Comparison of ENCODE assay signal across 8 cellular contexts in the genomic region with DNA sequence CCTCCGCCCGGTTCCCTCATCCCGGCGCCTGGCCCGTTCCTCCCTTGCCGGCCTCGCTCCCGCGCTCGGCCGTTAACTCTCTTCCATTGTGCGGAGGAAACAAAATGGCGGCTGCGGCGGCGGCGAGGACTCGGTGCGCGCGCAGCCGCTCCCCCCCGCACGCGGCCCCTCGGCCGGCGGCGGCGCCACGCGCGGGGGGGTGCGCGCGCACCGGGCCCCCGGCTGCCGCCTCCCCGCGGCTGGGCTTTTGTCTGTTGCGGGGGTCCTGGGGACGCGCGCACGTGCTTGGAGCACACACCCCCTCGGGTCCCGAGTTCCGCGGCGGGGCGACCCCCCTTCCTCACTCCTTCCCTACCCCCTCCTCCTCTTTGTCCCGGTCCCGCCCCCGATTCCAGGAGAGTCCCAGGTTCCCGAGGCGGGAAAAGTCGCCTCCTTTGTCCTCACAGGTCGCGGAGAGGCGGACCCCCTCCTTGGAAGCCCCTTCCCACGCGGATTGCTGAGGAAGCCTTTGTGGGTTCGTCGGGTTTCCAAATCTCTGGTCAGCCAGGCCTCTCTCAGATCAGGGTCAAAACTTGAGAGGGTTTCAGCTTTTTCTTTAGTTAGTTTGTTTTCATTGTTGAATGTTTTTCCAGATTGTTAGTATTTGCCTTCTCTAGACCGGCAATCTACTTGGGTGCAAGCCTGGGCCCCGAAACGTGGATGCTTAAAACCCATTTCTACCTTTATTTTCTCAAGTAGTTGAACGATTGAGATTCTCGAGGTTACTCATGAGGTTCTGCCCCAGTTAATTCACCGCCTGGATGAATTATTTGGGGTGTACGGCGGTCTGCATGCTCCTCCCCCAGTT. TPM values are rescaled to one million over a fixed set of nuclear protein-coding genes. Genes with fewer than 3 reads are reported as not detected.
DNase-seq lines count a peak whose midpoint lies in the region; ATAC-seq, FAIRE-seq and TF ChIP-seq lines count a peak whose summit lies in the region.

No MANE protein-coding gene starts in this region.

- H3K4me3 ChIP-seq in GM12878 (peak overlapping the region; percentile 91), iPS-15b (ENCODE audit: low read depth, low read length) (peak overlapping the region; percentile 81), small intestine (ENCODE audit: low read depth in 1 of 2, low read length in 2 of 2) (peak overlapping the region; percentile 94)

- H3K9ac ChIP-seq in GM12878 (ENCODE audit: control insufficient read depth, insufficient read depth, low read length) (peak overlapping the region; percentile 97), iPS-15b (ENCODE audit: low read depth, low read length) (peak overlapping the region; percentile 99)

- in situ Hi-C loops in GM12878 (cut with MboI), result no loop called here

- TF ChIP-seq EP300 in Ishikawa (IDR thresholded peaks at IDR 0.05; ENCODE audit: borderline replicate concordance) (no peak), GM12878 (IDR thresholded peaks at IDR 0.05; ENCODE audit: borderline replicate concordance in 1 of 2, control insufficient read depth in 1 of 2, low read depth in 2 of 2, low read length in 2 of 2) (no peak)

- CTCF ChIA-PET in GM12878 (lab: Yijun Ruan, JAX), result interaction anchor here (2.8 to 5.2 kb wide), 2 partner anchors 43 to 74 kb away, joined by 11 to 50 read pairs; no protein-coding TSS in a partner anchor

- peak; percentile 52 for TF ChIP-seq POLR2A in GM12878 (IDR thresholded peaks at IDR 0.05; ENCODE audit: low read depth, low read length)

- RAD21 ChIA-PET in GM12878 (lab: Charles Lee; ENCODE audit: unreplicated experiment), result interaction anchor here (1.4 to 1.6 kb wide), 2 partner anchors 47 to 73 kb away, joined by 3 to 5 read pairs; partner anchors contain the start of gene QTRT1

- TF ChIP-seq RAD21 in Ishikawa (IDR thresholded peaks at IDR 0.05; ENCODE audit: low read depth) (no peak), GM12878 (IDR thresholded peaks at IDR 0.05; ENCODE audit: insufficient read depth, low read depth, low read length) (no peak)

- H3K27me3 ChIP-seq in GM12878 (replicated peaks in 1 of 2; ENCODE audit: control insufficient read depth in 2 of 2, insufficient read depth in 2 of 2, low read length in 1 of 2) (no peaks in the 10 kb centered on the region), iPS-15b (ENCODE audit: control insufficient read depth, insufficient read depth, low read length) (no peaks in the 10 kb centered on the region), small intestine (ENCODE audit: control insufficient read depth in 2 of 2, insufficient read depth in 2 of 2, low read length in 2 of 2) (no peaks in the 10 kb centered on the region)

- H4K20me1 ChIP-seq in GM12878 (ENCODE audit: control insufficient read depth, insufficient read depth), result peaks cover 2% of the 10 kb centered on the region

- TF ChIP-seq CTCF in C4-2B (conservative IDR thresholded peaks at IDR 0.05), result no peak
- TF ChIP-seq CTCF in GM12878 (IDR thresholded peaks at IDR 0.05 in 2 of 3, conservative IDR thresholded peaks at IDR 0.05 in 1 of 3; ENCODE audit: control insufficient read depth in 2 of 3, extremely low read depth in 1 of 3, insufficient read depth in 1 of 3, low read depth in 3 of 3, low read length in 3 of 3), result no peak

- BruUV-seq in GM12878 (replicated peaks; lab: Mats Ljungman, UMichigan), result no TSS peak

- H3K4me2 ChIP-seq in GM12878 (ENCODE audit: control insufficient read depth, insufficient read depth), result peak overlapping the region; percentile 64

- 1% methylated on average over 29 of the region's 73 CpGs for WGBS in GM12878 (ENCODE audit: insufficient coverage, insufficient replicate concordance, low lambda C conversion rate, missing lambda C conversion rate)
- 0 to 1% (median 0%) methylated on average over 57 to 73 of the region's 73 CpGs for WGBS in small intestine, 3 donors

- peaks cover 69% of the 10 kb centered on the region for H3K79me2 ChIP-seq in GM12878 (ENCODE audit: control insufficient read depth, insufficient read depth, low read length)

- peak; percentile 24 for ATAC-seq in GM19397 (IDR thresholded peaks at IDR 0.05; ENCODE audit: unreplicated experiment)
- ATAC-seq in GM12878, result peak; percentile 41

- POLR2A ChIA-PET in GM12878 (lab: Charles Lee), result interaction anchor here (0.9 to 1.2 kb wide), 3 partner anchors 10 to 552 kb away, joined by 3 read pairs; partner anchors contain the start of gene QTRT1

- no peak for FAIRE-seq in GM12878 (lab: Jason Lieb, UNC)
- FAIRE-seq in small intestine (lab: Jason Lieb, UNC), result no peak

- intact Hi-C loops in GM12878 (cut with micrococcal nuclease; ENCODE audit: unreplicated experiment), result loop anchor here (5.0 to 10.0 kb wide), 3 partner anchors 88 to 240 kb away; partner anchors contain the start of genes CDKN2D, KEAP1 and KRI1

- H3K36me3 ChIP-seq in GM12878 (ENCODE audit: control insufficient read depth in 2 of 2, insufficient read depth in 2 of 2, low read length in 1 of 2) (peaks cover 0 to 4% of the 10 kb centered on the region in 2 experiments; a peak in 1 of 4 replicates), iPS-15b (ENCODE audit: control insufficient read depth, insufficient read depth, low read length) (peaks cover 7% of the 10 kb centered on the region), small intestine (ENCODE audit: control insufficient read depth in 2 of 2, insufficient read depth in 2 of 2, low read length in 2 of 2) (no peaks in the 10 kb centered on the region)

- H3K4me1 ChIP-seq in GM12878 (ENCODE audit: control insufficient read depth, insufficient read depth, low read length) (peaks cover 7% of the 10 kb centered on the region), iPS-15b (ENCODE audit: control insufficient read depth, insufficient read depth, low read length) (peaks cover 5% of the 10 kb centered on the region), small intestine (ENCODE audit: control insufficient read depth in 2 of 2, insufficient read depth in 1 of 2, low read depth in 1 of 2, low read length in 1 of 2) (peaks cover 4 to 6% of the 10 kb centered on the region in 2 donors)

- H3K9me3 ChIP-seq in GM12878 (replicated peaks; ENCODE audit: control insufficient read depth, insufficient read depth, low read length) (no peaks in the 10 kb centered on the region), iPS-15b (ENCODE audit: control insufficient read depth, insufficient read depth, low read length) (no peaks in the 10 kb centered on the region), small intestine (ENCODE audit: control insufficient read depth, low read depth) (no peaks in the 10 kb centered on the region)

- H3K27ac ChIP-seq in C4-2B (peak overlapping the region; percentile 97), GM12878 (ENCODE audit: control insufficient read depth, insufficient read depth) (peak overlapping the region; percentile 99), small intestine (ENCODE audit: low read depth in 1 of 2, low read length in 1 of 2) (peak overlapping the region; percentile 52 to 92)

- DNase-seq in T follicular helper cell (ENCODE audit: low read depth) (peak; percentile 41), GM12878 (ENCODE audit: low read depth, low spot score) (no peak), small intestine (peak; percentile 35), putamen (ENCODE audit: low spot score) (no peak)

- 0 out of 2 replicates have a peak overlapping the region, but pooled peaks have one; percentile 24 for H2AFZ ChIP-seq in GM12878 (ENCODE audit: control insufficient read depth, low read depth, low read length)

- SMC1A ChIA-PET in GM12878 (lab: Charles Lee; ENCODE audit: uncharacterized antibody, unreplicated experiment), result no interaction called here

RNA-seq across cellular contexts. Expression of gene ILF3, which starts 0.7 kb away (rescaled TPM):
- total RNA-seq in GM12878 (2013; cell fraction: nucleolus; rRNA removed), result 214 and 243 TPM in 2 replicates
- total RNA-seq in GM12878 (2014; rRNA removed) (100 and 112 TPM in 2 replicates), GM12878 (2014; rRNA removed; fragmentation: Illumina TruSeq; extraction: Trizol) (109 and 112 TPM in 2 replicates), GM12878 (2021) (354 and 383 TPM in 2 replicates)
- polyA plus RNA-seq in GM12878 (2011; ENCODE audit: low read depth), result 91.1 TPM
- polyA plus RNA-seq in GM12878 (2011; rRNA removed) (106 and 178 TPM in 2 replicates), GM12878 (2014; fragmentation: Illumina TruSeq; extraction: Trizol) (180 and 253 TPM in 2 replicates), GM12878 (2014; fragmentation: Nextera tagmentation; extraction: Ambion mirVana) (10 to 100 TPM; 28.1 to 38.1 TPM), GM12878 (2014; rRNA removed) (175 and 191 TPM in 2 replicates), GM12878 (2016; fragmentation: Nextera tagmentation; extraction: Ambion mirVana) (100 to 1,000 TPM; 205 TPM), small intestine (100 to 1,000 TPM in 1 of 3 donors, 10 to 100 TPM in 2; 37.3 to 130 (median 45.4) TPM)
- 116 and 136 TPM in 2 replicates for polyA plus RNA-seq in GM12878 (2011; cell fraction: cytosol; rRNA removed)
- 323 and 436 TPM in 2 replicates for polyA plus RNA-seq in GM12878 (2011; cell fraction: nucleus; rRNA removed)
- 139 and 213 TPM in 2 replicates for polyA plus RNA-seq in GM12878 (2012)
- 111 and 131 TPM in 2 replicates for polyA minus RNA-seq in GM12878 (2011; rRNA and poly(A)+ RNA removed)
- polyA minus RNA-seq in GM12878 (2011; cell fraction: cytosol; rRNA and poly(A)+ RNA removed), result 59.6 and 68.8 TPM in 2 replicates
- 70.6 and 125 TPM in 2 replicates for polyA minus RNA-seq in GM12878 (2011; cell fraction: nucleus; rRNA and poly(A)+ RNA removed)

RNA-seq across cellular contexts. Expression of gene SLC44A2, which starts 29.5 kb away (rescaled TPM):
- 44.5 and 46.6 TPM in 2 replicates for total RNA-seq in GM12878 (2013; cell fraction: nucleolus; rRNA removed)
- total RNA-seq in GM12878 (2014; rRNA removed) (18.0 TPM in 2 replicates), GM12878 (2014; rRNA removed; fragmentation: Illumina TruSeq; extraction: Trizol) (9.8 and 11.0 TPM in 2 replicates), GM12878 (2021) (45.3 and 48.4 TPM in 2 replicates)
- polyA plus RNA-seq in GM12878 (2011; ENCODE audit: low read depth), result 35.0 TPM
- polyA plus RNA-seq in GM12878 (2011; rRNA removed) (32.3 and 51.3 TPM in 2 replicates), GM12878 (2014; fragmentation: Illumina TruSeq; extraction: Trizol) (41.9 and 45.0 TPM in 2 replicates), GM12878 (2014; fragmentation: Nextera tagmentation; extraction: Ambion mirVana) (1 to 10 TPM; 3.0 to 3.3 TPM), GM12878 (2014; rRNA removed) (31.6 and 33.0 TPM in 2 replicates), GM12878 (2016; fragmentation: Nextera tagmentation; extraction: Ambion mirVana) (10 to 100 TPM; 26.7 to 26.9 TPM), small intestine (10 to 100 TPM in 2 of 3 donors, 1 to 10 TPM in 1; 5.7 to 41.6 (median 11.0) TPM)
- 58.8 and 71.6 TPM in 2 replicates for polyA plus RNA-seq in GM12878 (2011; cell fraction: cytosol; rRNA removed)
- 95.0 and 120 TPM in 2 replicates for polyA plus RNA-seq in GM12878 (2011; cell fraction: nucleus; rRNA removed)
- 53.3 and 76.7 TPM in 2 replicates for polyA plus RNA-seq in GM12878 (2012)
- polyA minus RNA-seq in GM12878 (2011; rRNA and poly(A)+ RNA removed), result 53.9 and 67.1 TPM in 2 replicates
- 24.6 and 26.8 TPM in 2 replicates for polyA minus RNA-seq in GM12878 (2011; cell fraction: cytosol; rRNA and poly(A)+ RNA removed)
- polyA minus RNA-seq in GM12878 (2011; cell fraction: nucleus; rRNA and poly(A)+ RNA removed), result 22.5 and 27.9 TPM in 2 replicates

RNA-seq across cellular contexts. Expression of gene QTRT1, which starts 46.4 kb away (rescaled TPM):
- total RNA-seq in GM12878 (2013; cell fraction: nucleolus; rRNA removed), result 39.8 and 40.8 TPM in 2 replicates
- total RNA-seq in GM12878 (2014; rRNA removed) (40.7 and 44.3 TPM in 2 replicates), GM12878 (2014; rRNA removed; fragmentation: Illumina TruSeq; extraction: Trizol) (18.1 and 19.9 TPM in 2 replicates), GM12878 (2021) (55.0 and 59.3 TPM in 2 replicates)
- polyA plus RNA-seq in GM12878 (2011; ENCODE audit: low read depth), result 33.3 TPM
- polyA plus RNA-seq in GM12878 (2011; rRNA removed) (10.7 and 33.9 TPM in 2 replicates), GM12878 (2014; fragmentation: Illumina TruSeq; extraction: Trizol) (4.0 and 14.2 TPM in 2 replicates), GM12878 (2014; fragmentation: Nextera tagmentation; extraction: Ambion mirVana) (1 to 10 TPM in 1 of 2 experiments, under 1 TPM in 1; 0.89 to 8.6 TPM), GM12878 (2014; rRNA removed) (66.0 and 71.2 TPM in 2 replicates), GM12878 (2016; fragmentation: Nextera tagmentation; extraction: Ambion mirVana) (10 to 100 TPM; 73.7 to 78.9 TPM), small intestine (100 to 1,000 TPM in 1 of 3 donors, 10 to 100 TPM in 2; 45.9 to 107 (median 82.1) TPM)
- polyA plus RNA-seq in GM12878 (2011; cell fraction: cytosol; rRNA removed), result 41.3 and 62.3 TPM in 2 replicates
- polyA plus RNA-seq in GM12878 (2011; cell fraction: nucleus; rRNA removed), result 244 and 250 TPM in 2 replicates
- polyA plus RNA-seq in GM12878 (2012), result 42.4 and 48.1 TPM in 2 replicates
- polyA minus RNA-seq in GM12878 (2011; rRNA and poly(A)+ RNA removed), result 13.8 and 18.9 TPM in 2 replicates
- polyA minus RNA-seq in GM12878 (2011; cell fraction: cytosol; rRNA and poly(A)+ RNA removed), result 10.2 and 10.4 TPM in 2 replicates
- 20.6 and 23.8 TPM in 2 replicates for polyA minus RNA-seq in GM12878 (2011; cell fraction: nucleus; rRNA and poly(A)+ RNA removed)

Comparison
In these comparisons a context has a peak if more than half of its experiments do, and no peak if none do; other contexts are left out.
1. DNase-seq: peak in T follicular helper cell (single experiment) and small intestine (single experiment); none in GM12878 (single experiment) and putamen (single experiment).
2. Peak in every context shown above with its lines, with median percentiles within 50 percentile points of each other: H3K27ac ChIP-seq and H3K4me3 ChIP-seq.